ENCODE assay signal across 8 cellular contexts in genomic region chr2:75466708-75467311, GRCh38.
DNase-seq lines count a peak whose midpoint lies in the region; ATAC-seq, FAIRE-seq and TF ChIP-seq lines count a peak whose summit lies in the region.

No MANE protein-coding gene starts in this region.

- H3F3A ChIP-seq in MM.1S (ENCODE audit: insufficient read depth, low read length) = no peaks in the 10 kb centered on the region

- H3K4me1 ChIP-seq in A549 (no peaks in the 10 kb centered on the region), MM.1S (ENCODE audit: low read length) (no peaks in the 10 kb centered on the region), adrenal gland (replicated peaks in 1 of 2) (no peaks in the 10 kb centered on the region), mesendoderm (ENCODE audit: control insufficient read depth, low read depth, low read length) (peaks cover 4% of the 10 kb centered on the region)

- H3K9ac ChIP-seq in MM.1S (ENCODE audit: low read length) (no peak overlapping the region), mesendoderm (ENCODE audit: low read length) (no peak overlapping the region)

- no peaks in the 10 kb centered on the region for H3K79me2 ChIP-seq in MM.1S (ENCODE audit: low read length)
- no peaks in the 10 kb centered on the region for H3K79me2 ChIP-seq in mesendoderm (ENCODE audit: control insufficient read depth, insufficient read depth, low read length)

- intact Hi-C loops in adrenal gland (cut with DNase I) = loop anchor here in 1 of 2 donors (10.0 kb wide), 1 partner anchor 138 kb away; no protein-coding TSS in a partner anchor

- CTCF ChIA-PET in A549 (lab: Yijun Ruan, JAX) = interaction anchor here (0.6 to 10.6 kb wide), 29 partner anchors 9 to 550 kb away, joined by 3 to 139 read pairs (median 5); partner anchors contain the start of gene EVA1A

- H3K23ac ChIP-seq in mesendoderm (ENCODE audit: low read length) = no peak overlapping the region

- POLR2A ChIA-PET in A549 (lab: Yijun Ruan, JAX) = no interaction called here

- H3K4me2 ChIP-seq in A549 (no peak overlapping the region), MM.1S (ENCODE audit: low read depth, low read length) (no peak overlapping the region), mesendoderm (ENCODE audit: low read length) (no peak overlapping the region)

- no peak overlapping the region for H4K8ac ChIP-seq in mesendoderm (ENCODE audit: low read depth, low read length)

- H3K9me2 ChIP-seq in MM.1S (replicated peaks; ENCODE audit: insufficient read depth, low read length) = no peaks in the 10 kb centered on the region

- H3K36me3 ChIP-seq in MM.1S (replicated peaks; ENCODE audit: insufficient read depth, low read length) (no peaks in the 10 kb centered on the region), adrenal gland (replicated peaks in 1 of 2) (no peaks in the 10 kb centered on the region), mesendoderm (ENCODE audit: control insufficient read depth, insufficient read depth, low read length) (no peaks in the 10 kb centered on the region)

- H3K4me3 ChIP-seq in A549 (no peak overlapping the region), MM.1S (ENCODE audit: low read length) (no peak overlapping the region), adrenal gland (no peak overlapping the region), mesendoderm (ENCODE audit: low read length) (no peak overlapping the region)

- H2AK5ac ChIP-seq in mesendoderm (ENCODE audit: low read length) = no peak overlapping the region

- no peak overlapping the region for H2BK15ac ChIP-seq in mesendoderm (replicated peaks; ENCODE audit: low read depth)

- no peak overlapping the region for H3K4ac ChIP-seq in mesendoderm (ENCODE audit: low read depth, low read length)

- no peak overlapping the region for H2BK120ac ChIP-seq in mesendoderm (ENCODE audit: low read depth, low read length)

- ATAC-seq in A549 (peak; percentile 44 to 84; a peak in 3 of 6 replicates), GM18868 (IDR thresholded peaks at IDR 0.05; ENCODE audit: unreplicated experiment) (no peak)

- no peak for TF ChIP-seq POLR2A in A549 (IDR thresholded peaks at IDR 0.05; ENCODE audit: low read length)
- no peak for TF ChIP-seq POLR2A in adrenal gland (IDR thresholded peaks at IDR 0.05)

- no peaks in the 10 kb centered on the region for H3K27me3 ChIP-seq in MM.1S (replicated peaks; ENCODE audit: insufficient read depth, low read length)
- H3K27me3 ChIP-seq in adrenal gland = peaks cover 3% of the 10 kb centered on the region
- no peaks in the 10 kb centered on the region for H3K27me3 ChIP-seq in mesendoderm (ENCODE audit: insufficient read depth, low read length, poor library complexity)

- TF ChIP-seq CTCF in A549 (IDR thresholded peaks at IDR 0.05) (peak; percentile 60), MM.1S (IDR thresholded peaks at IDR 0.05; ENCODE audit: low read length) (peak; percentile 55), adrenal gland (IDR thresholded peaks at IDR 0.05) (peak in 2 of 6 experiments; percentile 21 to 33)

- FAIRE-seq in A549 (lab: Jason Lieb, UNC) (peak; percentile 72), G401.6 (lab: Jason Lieb, UNC) (peak; percentile 66)

- no peak overlapping the region for H3K27ac ChIP-seq in A549
- no peak overlapping the region for H3K27ac ChIP-seq in MM.1S (ENCODE audit: low read length)
- no peak overlapping the region for H3K27ac ChIP-seq in adrenal gland
- H3K27ac ChIP-seq in mesendoderm (ENCODE audit: low read depth, low read length) = no peak overlapping the region

- no peak overlapping the region for H2AFZ ChIP-seq in MM.1S (ENCODE audit: low read length)

- H4K20me1 ChIP-seq in MM.1S (ENCODE audit: insufficient read depth, low read length) = no peaks in the 10 kb centered on the region

- TF ChIP-seq RAD21 in A549 (conservative IDR thresholded peaks at IDR 0.05 in 1 of 2, IDR thresholded peaks at IDR 0.05 in 1 of 2) = peak; percentile 51 to 70; a peak in 4 of 5 replicates

- no peak overlapping the region for H3K56ac ChIP-seq in mesendoderm (ENCODE audit: low read length)

- TF ChIP-seq EP300 in A549 (IDR thresholded peaks at IDR 0.05) = no peak

- H3K18ac ChIP-seq in mesendoderm (ENCODE audit: low read length) = no peak overlapping the region

- H4K5ac ChIP-seq in mesendoderm (ENCODE audit: low read length) = no peak overlapping the region

- no peak overlapping the region for H2BK5ac ChIP-seq in mesendoderm (ENCODE audit: low read length)

- no peaks in the 10 kb centered on the region for H3K79me1 ChIP-seq in mesendoderm (ENCODE audit: low read length)

- DNase-seq in A549 (ENCODE audit: low read depth in 1 of 2, low spot score in 1 of 2) (peak; percentile 50 to 58), MM.1S (no peak), adrenal gland (peak in 5 of 7 donors; percentile 23 to 55 (median 33)), mesendoderm (peak; percentile 80), DMS79 treated with DMSO at 0.1 percent for 48 hours (lab: John Stamatoyannopoulos, UW) (no peak)
- DNase-seq in activated naive CD4-positive, alpha-beta T cell treated with Interleukin-2 at 50 U/mL for 16 hours = no peak

- no peaks in the 10 kb centered on the region for H3K9me3 ChIP-seq in A549
- no peaks in the 10 kb centered on the region for H3K9me3 ChIP-seq in MM.1S (replicated peaks; ENCODE audit: insufficient read depth, low read length)
- no peaks in the 10 kb centered on the region for H3K9me3 ChIP-seq in adrenal gland (replicated peaks in 1 of 3)

- 10% methylated on average over 3 of the region's 3 CpGs for WGBS in A549 (ENCODE audit: missing lambda C conversion rate)
- 38 to 69% (median 49%) methylated on average over 3 of the region's 3 CpGs for WGBS in adrenal gland, 4 donors
- WGBS in mesendoderm (ENCODE audit: extremely low coverage, insufficient coverage, low lambda C conversion rate) = no CpG with 5 or more reads among the region's 3 CpGs

TF ChIP-seq in A549, 52 proteins besides CTCF, POLR2A, EP300 and RAD21:
- peak; percentile 35; the same call in 2 of the 3 replicates for TF ChIP-seq SMC3 (IDR thresholded peaks at IDR 0.05)
- TF ChIP-seq FOSB (CRISPR knock-in tag; IDR thresholded peaks at IDR 0.05) = no peak

Comparison
In these comparisons a context has a peak if more than half of its experiments do, and no peak if none do; other contexts are left out.
1. DNase-seq: peak in A549 (2 of 2), adrenal gland (5 of 7) and mesendoderm (single experiment); none in MM.1S (single experiment), activated naive CD4-positive, alpha-beta T cell treated with Interleukin-2 at 50 U/mL for 16 hours (single experiment) and DMS79 treated with DMSO at 0.1 percent for 48 hours (single experiment).